Comparison of ENCODE assay signal across 9 cellular contexts in the genomic region with DNA sequence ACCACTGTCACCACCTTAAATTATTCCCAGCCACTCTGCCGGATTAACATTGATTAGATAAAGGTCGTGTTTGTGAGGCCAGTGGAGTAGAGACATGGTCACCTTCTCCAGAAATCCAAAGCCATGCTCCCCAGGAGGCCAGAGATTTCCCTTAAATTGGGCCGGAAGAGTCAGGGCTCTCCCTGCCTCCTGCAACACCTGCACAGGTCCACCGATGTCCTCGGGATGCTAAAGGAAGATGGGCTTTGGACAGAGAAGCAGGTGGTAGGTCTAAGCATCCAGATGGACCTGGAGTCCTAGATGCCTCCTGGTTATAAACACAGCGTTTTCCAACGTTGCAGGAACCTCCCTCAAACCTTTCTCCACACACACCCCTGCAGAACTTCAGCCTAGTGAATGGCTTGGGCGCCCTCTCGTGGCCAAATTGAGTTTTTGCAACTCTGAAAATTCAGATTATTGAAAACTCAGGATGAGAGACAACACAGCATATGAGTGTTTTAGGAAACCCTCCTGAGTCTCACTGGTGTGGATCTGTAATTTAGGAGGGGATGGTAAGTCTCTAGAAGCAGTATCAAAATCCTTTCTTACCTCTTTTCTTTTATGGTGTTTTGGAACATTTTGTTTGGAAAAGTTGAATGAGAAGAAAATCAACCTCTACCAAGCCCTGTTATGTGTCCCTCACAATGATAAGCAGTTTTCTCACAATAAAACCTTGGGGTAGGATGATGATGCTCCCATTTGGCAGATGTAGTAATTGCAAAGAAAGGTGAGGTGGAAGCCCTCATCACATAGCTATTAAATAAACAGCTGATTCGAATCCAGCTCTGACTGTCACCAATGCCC.
DNase-seq lines count a peak whose midpoint lies in the region; ATAC-seq and TF ChIP-seq lines count a peak whose summit lies in the region.
"Had no signal": no experiment of that assay in that cellular context is flagged by ENCODE, and none has a peak within 500 bp of the region (broad histone marks: within the 10 kb centered on the region; RNA-seq: fewer than 3 reads in every experiment).

No MANE protein-coding gene starts in this region.

- H3K9me3 ChIP-seq in CD4-positive, CD25-positive, alpha-beta regulatory T cell (ENCODE audit: control insufficient read depth in 2 of 2, low read length in 2 of 2), result no peaks in the 10 kb centered on the region
- H3K9me3 ChIP-seq in colonic mucosa, result no peaks in the 10 kb centered on the region
- no peaks in the 10 kb centered on the region for H3K9me3 ChIP-seq in right lobe of liver

- H3K9ac ChIP-seq in colonic mucosa (ENCODE audit: low read depth in 2 of 2, low read length in 2 of 2), result no peak overlapping the region

- H3K27me3 Mint-ChIP-seq in CD4-positive, CD25-positive, alpha-beta regulatory T cell, result no peaks in the 10 kb centered on the region

- 14% methylated on average over 10 of the region's 10 CpGs for WGBS in right lobe of liver (ENCODE audit: insufficient coverage, low coverage, low lambda C conversion rate, missing lambda C conversion rate)

- H3K27ac ChIP-seq in CD4-positive, CD25-positive, alpha-beta regulatory T cell (ENCODE audit: insufficient read depth, low read length, poor library complexity, severe bottlenecking), result no peak overlapping the region
- no peak overlapping the region for H3K27ac ChIP-seq in colonic mucosa
- no peak overlapping the region for H3K27ac ChIP-seq in right lobe of liver

- peak; percentile 48 to 72 for ATAC-seq in CD4-positive, CD25-positive, alpha-beta regulatory T cell (ENCODE audit: low read depth in 2 of 2)
- ATAC-seq in right lobe of liver (peak; percentile 64 to 82 (median 78)), HG03571 (IDR thresholded peaks at IDR 0.05; ENCODE audit: unreplicated experiment) (no peak)

- peaks cover 10 to 23% (median 16%) of the 10 kb centered on the region in 4 donors for H3K4me1 Mint-ChIP-seq in CD4-positive, CD25-positive, alpha-beta regulatory T cell

- H3K9me3 Mint-ChIP-seq in CD4-positive, CD25-positive, alpha-beta regulatory T cell, result no peaks in the 10 kb centered on the region
- H3K9me3 Mint-ChIP-seq: IgD-negative memory B cell had no signal

- peaks cover 13% of the 10 kb centered on the region for H3K4me1 ChIP-seq in CD4-positive, CD25-positive, alpha-beta regulatory T cell (ENCODE audit: control insufficient read depth, insufficient read depth, low read length, poor library complexity, severe bottlenecking)
- H3K4me1 ChIP-seq in colonic mucosa (no peaks in the 10 kb centered on the region), right lobe of liver (no peaks in the 10 kb centered on the region)

- peak overlapping the region in 1 of 3 donors; percentile 4 for H3K27ac Mint-ChIP-seq in CD4-positive, CD25-positive, alpha-beta regulatory T cell

- H3K4me3 Mint-ChIP-seq in CD4-positive, CD25-positive, alpha-beta regulatory T cell, result peak overlapping the region; percentile 47 to 71 (median 65)

- TF ChIP-seq POLR2A in right lobe of liver (IDR thresholded peaks at IDR 0.05), result no peak

- no peaks in the 10 kb centered on the region for H3K36me3 ChIP-seq in CD4-positive, CD25-positive, alpha-beta regulatory T cell (ENCODE audit: control insufficient read depth, insufficient read depth, low read length)
- H3K36me3 ChIP-seq in H7 (replicated peaks; ENCODE audit: control insufficient read depth, insufficient read depth, low read length), result no peaks in the 10 kb centered on the region
- no peaks in the 10 kb centered on the region for H3K36me3 ChIP-seq in colonic mucosa
- no peaks in the 10 kb centered on the region for H3K36me3 ChIP-seq in right lobe of liver

- intact Hi-C loops in colonic mucosa (cut with DNase I) (loop anchor here (2.0 to 5.0 kb wide), 2 partner anchors 293 to 477 kb away; no protein-coding TSS in a partner anchor), right lobe of liver (cut with DNase I) (loop anchor here (5.0 to 10.0 kb wide), 2 partner anchors 95 to 292 kb away; no protein-coding TSS in a partner anchor)

- TF ChIP-seq CTCF in colonic mucosa (IDR thresholded peaks at IDR 0.05) (peak; percentile 91), right lobe of liver (IDR thresholded peaks at IDR 0.05) (peak; percentile 80 to 93 (median 88))

- peak; percentile 52 to 74 (median 65) for DNase-seq in CD4-positive, CD25-positive, alpha-beta regulatory T cell
- DNase-seq in H7 (peak; percentile 71), NCI-H345 treated with DMSO at 0.1 percent for 48 hours (lab: John Stamatoyannopoulos, UW; ENCODE audit: unreplicated experiment) (peak; percentile 37), colonic mucosa (peak; percentile 68), right lobe of liver (peak in 2 of 3 donors; percentile 53 to 60)
- DNase-seq in activated CD4-positive, alpha-beta T cell treated with anti-CD3 and anti-CD28 coated beads, Interleukin-2, amount 50 U/mL, for 1 hour, result peak; percentile 72
- DNase-seq in stimulated activated CD4-positive, alpha-beta T cell treated with anti-CD3 and anti-CD28 coated beads, TNF-alpha, amount 100 ng/mL, for 48 hours (ENCODE audit: low read depth in 3 of 3), result peak; percentile 35 to 53 (median 50)

- no peaks in the 10 kb centered on the region for H3K36me3 Mint-ChIP-seq in CD4-positive, CD25-positive, alpha-beta regulatory T cell
- H3K36me3 Mint-ChIP-seq: IgD-negative memory B cell had no signal

- peak overlapping the region; percentile 59 for H3K4me3 ChIP-seq in CD4-positive, CD25-positive, alpha-beta regulatory T cell (ENCODE audit: low read depth, low read length)
- H3K4me3 ChIP-seq in H7 (ENCODE audit: insufficient read depth, low read depth, low read length) (no peak overlapping the region), colonic mucosa (no peak overlapping the region), right lobe of liver (no peak overlapping the region)

- H3K27me3 ChIP-seq in CD4-positive, CD25-positive, alpha-beta regulatory T cell (ENCODE audit: control insufficient read depth, insufficient read depth, low read length), result no peaks in the 10 kb centered on the region
- H3K27me3 ChIP-seq in H7 (ENCODE audit: control insufficient read depth, insufficient read depth, low read length) (no peaks in the 10 kb centered on the region), colonic mucosa (no peaks in the 10 kb centered on the region), right lobe of liver (no peaks in the 10 kb centered on the region)
